22 cellular contexts compared by ENCODE assay signal in genomic region chr7:142733271-142733670, GRCh38. TPM values are rescaled to one million over a fixed set of nuclear protein-coding genes. Genes with fewer than 3 reads are reported as not detected.
A peak's percentile ranks its signal among the peaks of the same experiment; 100 is the strongest.
DNase-seq lines count a peak whose midpoint lies in the region; ATAC-seq lines count a peak whose summit lies in the region.
"Had no signal": no experiment of that assay in that cellular context is flagged by ENCODE, and none has a peak within 500 bp of the region (broad histone marks: within the 10 kb centered on the region; RNA-seq: fewer than 3 reads in every experiment).

No MANE protein-coding gene starts in this region.

- no peak overlapping the region for H3K4me3 Mint-ChIP-seq in stimulated activated naive B cell treated with anti-CD40 and anti-IgM and Interleukin-4, amounts not matched to agents 10 μg/mL and 1 μg/mL and 100 μg/mL, for 72 hours
- no peak overlapping the region for H3K4me3 Mint-ChIP-seq in natural killer cell treated with Interleukin-12 subunit alpha and Interleukin-12 subunit beta and Interleukin-15 and Interleukin-18, amount 100 ng/mL, for 72 hours
- H3K4me3 Mint-ChIP-seq: activated CD4-positive, alpha-beta T cell treated with anti-CD3 and anti-CD28 coated beads, Interleukin-2, amount 10 ng/mL, durations not matched to agents 7 days and 5 days; activated naive CD4-positive, alpha-beta T cell treated with anti-CD3 and anti-CD28 coated beads, Interleukin-2, amount 10 ng/mL, durations not matched to agents 7 days and 5 days; nephron had no signal

- H3K36me3 Mint-ChIP-seq in stimulated activated naive B cell treated with anti-CD40 and anti-IgM and Interleukin-4, amounts not matched to agents 10 μg/mL and 1 μg/mL and 100 μg/mL, for 72 hours: no peaks in the 10 kb centered on the region
- no peaks in the 10 kb centered on the region for H3K36me3 Mint-ChIP-seq in natural killer cell treated with Interleukin-12 subunit alpha and Interleukin-12 subunit beta and Interleukin-15 and Interleukin-18, amount 100 ng/mL, for 72 hours
- H3K36me3 Mint-ChIP-seq: activated naive CD4-positive, alpha-beta T cell treated with anti-CD3 and anti-CD28 coated beads, Interleukin-2, amount 10 ng/mL, durations not matched to agents 7 days and 5 days had no signal

- no peak overlapping the region for H3K27ac Mint-ChIP-seq in stimulated activated naive B cell treated with anti-CD40 and anti-IgM and Interleukin-4, amounts not matched to agents 10 μg/mL and 1 μg/mL and 100 μg/mL, for 72 hours
- H3K27ac Mint-ChIP-seq in natural killer cell treated with Interleukin-12 subunit alpha and Interleukin-12 subunit beta and Interleukin-15 and Interleukin-18, amount 100 ng/mL, for 72 hours: no peak overlapping the region
- H3K27ac Mint-ChIP-seq: activated CD4-positive, alpha-beta T cell treated with anti-CD3 and anti-CD28 coated beads, Interleukin-2, amount 10 ng/mL, durations not matched to agents 7 days and 5 days; nephron had no signal

- H3K4me1 Mint-ChIP-seq in stimulated activated naive B cell treated with anti-CD40 and anti-IgM and Interleukin-4, amounts not matched to agents 10 μg/mL and 1 μg/mL and 100 μg/mL, for 72 hours: peaks cover 2 to 5% of the 10 kb centered on the region in 2 donors
- H3K4me1 Mint-ChIP-seq in natural killer cell treated with Interleukin-12 subunit alpha and Interleukin-12 subunit beta and Interleukin-15 and Interleukin-18, amount 100 ng/mL, for 72 hours (ENCODE audit: low read depth in 2 of 2): no peaks in the 10 kb centered on the region
- H3K4me1 Mint-ChIP-seq: activated CD4-positive, alpha-beta T cell treated with anti-CD3 and anti-CD28 coated beads, Interleukin-2, amount 10 ng/mL, durations not matched to agents 7 days and 5 days; activated naive CD4-positive, alpha-beta T cell treated with anti-CD3 and anti-CD28 coated beads, Interleukin-2, amount 10 ng/mL, durations not matched to agents 7 days and 5 days; nephron had no signal

- ATAC-seq in GM19023 (IDR thresholded peaks at IDR 0.05; ENCODE audit: unreplicated experiment): peak; percentile 78
- ATAC-seq in GM21723 (IDR thresholded peaks at IDR 0.05; ENCODE audit: unreplicated experiment): peak; percentile 90
- ATAC-seq in HG03520 (IDR thresholded peaks at IDR 0.05; ENCODE audit: unreplicated experiment): peak; percentile 89
- ATAC-seq in stimulated activated naive B cell treated with anti-CD40 and anti-IgM and Interleukin-4, amounts not matched to agents 10 μg/mL and 1 μg/mL and 100 μg/mL, for 72 hours (replicated peaks): peak; percentile 47 to 59
- no peak for ATAC-seq in natural killer cell treated with Interleukin-12 subunit alpha and Interleukin-12 subunit beta and Interleukin-15 and Interleukin-18, amount 100 ng/mL, for 72 hours
- ATAC-seq: GM12878 had no signal

- no peak for DNase-seq in stimulated activated naive B cell treated with anti-CD40 and anti-IgM and Interleukin-4, amounts not matched to agents 10 μg/mL and 1 μg/mL and 100 μg/mL, for 72 hours
- no peak for DNase-seq in stimulated activated CD4-positive, alpha-beta T cell treated with anti-CD3 and anti-CD28 coated beads, Interleukin-15, amount 100 ng/mL, for 24 hours
- no peak for DNase-seq in natural killer cell treated with Interleukin-12 subunit alpha and Interleukin-12 subunit beta and Interleukin-15 and Interleukin-18, amount 100 ng/mL, for 72 hours (ENCODE audit: low spot score)
- no peak for DNase-seq in activated CD4-positive, alpha-beta T cell treated with anti-CD3 and anti-CD28 coated beads, Interleukin-2, amount 50 U/mL, for 48 hours
- DNase-seq: activated CD4-positive, alpha-beta T cell treated with anti-CD3 and anti-CD28 coated beads, Interleukin-2, amount 10 ng/mL, durations not matched to agents 7 days and 5 days; activated naive CD4-positive, alpha-beta T cell treated with anti-CD3 and anti-CD28 coated beads, Interleukin-2, amount 10 ng/mL, durations not matched to agents 7 days and 5 days; activated T-cell treated with anti-CD3 and anti-CD28 coated beads for 4 hours; Calu3; hypothalamus; KBM-7; mesenchymal stem cell; NCI-H2029 treated with DMSO at 0.1 percent for 48 hours; NCI-H510A treated with DMSO at 0.1 percent for 48 hours; small intestine; stimulated activated CD4-positive, alpha-beta T cell treated with anti-CD3 and anti-CD28 coated beads, Interleukin-4, amount 100 ng/mL, for 24 hours had no signal

- H3K27me3 Mint-ChIP-seq in stimulated activated naive B cell treated with anti-CD40 and anti-IgM and Interleukin-4, amounts not matched to agents 10 μg/mL and 1 μg/mL and 100 μg/mL, for 72 hours: no peaks in the 10 kb centered on the region
- H3K27me3 Mint-ChIP-seq in natural killer cell treated with Interleukin-12 subunit alpha and Interleukin-12 subunit beta and Interleukin-15 and Interleukin-18, amount 100 ng/mL, for 72 hours: no peaks in the 10 kb centered on the region

- no peaks in the 10 kb centered on the region for H3K9me3 Mint-ChIP-seq in stimulated activated naive B cell treated with anti-CD40 and anti-IgM and Interleukin-4, amounts not matched to agents 10 μg/mL and 1 μg/mL and 100 μg/mL, for 72 hours
- H3K9me3 Mint-ChIP-seq in natural killer cell treated with Interleukin-12 subunit alpha and Interleukin-12 subunit beta and Interleukin-15 and Interleukin-18, amount 100 ng/mL, for 72 hours: no peaks in the 10 kb centered on the region
- H3K9me3 Mint-ChIP-seq: activated CD4-positive, alpha-beta T cell treated with anti-CD3 and anti-CD28 coated beads, Interleukin-2, amount 10 ng/mL, durations not matched to agents 7 days and 5 days; activated naive CD4-positive, alpha-beta T cell treated with anti-CD3 and anti-CD28 coated beads, Interleukin-2, amount 10 ng/mL, durations not matched to agents 7 days and 5 days; nephron had no signal

RNA-seq across cellular contexts. Expression of gene PRSS1, which starts 16.0 kb away (rescaled TPM):
- total RNA-seq in natural killer cell treated with Interleukin-12 subunit alpha and Interleukin-12 subunit beta and Interleukin-15 and Interleukin-18, amount 100 ng/mL, for 72 hours: not detected
- total RNA-seq: activated CD4-positive, alpha-beta T cell treated with anti-CD3 and anti-CD28 coated beads, Interleukin-2, amount 10 ng/mL, durations not matched to agents 7 days and 5 days; prostate gland; subcutaneous adipose tissue had no signal

RNA-seq across cellular contexts. Expression of gene PRSS2, which starts 37.5 kb away (rescaled TPM):
- under 1 TPM in 1 of 2 donors, not detected in 1; 0.76 TPM for total RNA-seq in natural killer cell treated with Interleukin-12 subunit alpha and Interleukin-12 subunit beta and Interleukin-15 and Interleukin-18, amount 100 ng/mL, for 72 hours
- total RNA-seq: activated CD4-positive, alpha-beta T cell treated with anti-CD3 and anti-CD28 coated beads, Interleukin-2, amount 10 ng/mL, durations not matched to agents 7 days and 5 days; prostate gland; subcutaneous adipose tissue had no signal

Comparison
In these comparisons a context has a peak if more than half of its experiments do, and no peak if none do; other contexts are left out.
1. ATAC-seq: peak in GM19023 (single experiment), GM21723 (single experiment), HG03520 (single experiment) and stimulated activated naive B cell treated with anti-CD40 and anti-IgM and Interleukin-4, amounts not matched to agents 10 μg/mL and 1 μg/mL and 100 μg/mL, for 72 hours (2 of 2); none in natural killer cell treated with Interleukin-12 subunit alpha and Interleukin-12 subunit beta and Interleukin-15 and Interleukin-18, amount 100 ng/mL, for 72 hours (0 of 2).